Comparison of ENCODE assay signal across 8 cellular contexts in genomic region chr19:11142528-11143171, GRCh38. TPM values are rescaled to one million over a fixed set of nuclear protein-coding genes. Genes with fewer than 3 reads are reported as not detected.
DNase-seq lines count a peak whose midpoint lies in the region; ATAC-seq and TF ChIP-seq lines count a peak whose summit lies in the region.

No MANE protein-coding gene starts in this region.

- peaks cover 6% of the 10 kb centered on the region for H3K27me3 Mint-ChIP-seq in glutamatergic neuron (ENCODE audit: unreplicated experiment)

- H3K36me3 Mint-ChIP-seq in glutamatergic neuron (ENCODE audit: unreplicated experiment), result no peaks in the 10 kb centered on the region

- H3K27ac ChIP-seq in coronary artery, result peak overlapping the region; percentile 96 to 98
- peak overlapping the region; percentile 83 to 92 for H3K27ac ChIP-seq in testis

- no peak overlapping the region for H3K27ac Mint-ChIP-seq in glutamatergic neuron (ENCODE audit: unreplicated experiment)

- no peaks in the 10 kb centered on the region for H3K27me3 ChIP-seq in testis

- no peaks in the 10 kb centered on the region for H3K36me3 ChIP-seq in testis (ENCODE audit: low read depth, missing control alignments)

- no peaks in the 10 kb centered on the region for H3K9me3 ChIP-seq in testis

- WGBS in testis, 2 donors, result 23 to 31% methylated on average over 13 to 17 of the region's 22 CpGs

- peaks cover 39% of the 10 kb centered on the region for H3K4me1 ChIP-seq in testis

- H3K4me1 Mint-ChIP-seq in glutamatergic neuron (ENCODE audit: low read depth, unreplicated experiment), result no peaks in the 10 kb centered on the region

- no peak for TF ChIP-seq POLR2A in testis (IDR thresholded peaks at IDR 0.05)

- ATAC-seq in left lobe of liver, result peak; percentile 53
- ATAC-seq in GM18511 (IDR thresholded peaks at IDR 0.05; ENCODE audit: unreplicated experiment), result no peak

- intact Hi-C loops in testis (cut with DNase I; ENCODE audit: low total_unique reads), result no loop called here

- H3K4me3 ChIP-seq in coronary artery, result peak overlapping the region; percentile 62
- H3K4me3 ChIP-seq in testis, result no peak overlapping the region

- DNase-seq in C1 segment of cervical spinal cord (lab: John Stamatoyannopoulos, UW) (peak in 10 of 14 donors; percentile 14 to 82 (median 42)), NCI-H2196 (lab: John Stamatoyannopoulos, UW; ENCODE audit: unreplicated experiment) (peak; percentile 92), coronary artery (ENCODE audit: low spot score) (peak; percentile 95), left lobe of liver (ENCODE audit: low spot score) (peak; percentile 85), testis (peak; percentile 83), glutamatergic neuron (no peak)
- no peak for DNase-seq in stimulated activated CD4-positive, alpha-beta T cell treated with anti-CD3 and anti-CD28 coated beads, Interleukin-4, amount 100 ng/mL, for 24 hours

- H3K4me3 Mint-ChIP-seq in glutamatergic neuron (ENCODE audit: unreplicated experiment), result no peak overlapping the region

- TF ChIP-seq CTCF in coronary artery (IDR thresholded peaks at IDR 0.05), result no peak
- no peak for TF ChIP-seq CTCF in testis (IDR thresholded peaks at IDR 0.05)
- no peak for TF ChIP-seq CTCF in glutamatergic neuron (IDR thresholded peaks at IDR 0.05; ENCODE audit: partially characterized antibody, unreplicated experiment)

- no peaks in the 10 kb centered on the region for H3K9me3 Mint-ChIP-seq in glutamatergic neuron (ENCODE audit: unreplicated experiment)

RNA-seq across cellular contexts. Expression of gene SPC24, which starts 12.9 kb away (rescaled TPM):
- total RNA-seq in left lobe of liver, result 0.81 TPM
- total RNA-seq in testis, result 1 to 10 TPM; 7.1 to 7.4 TPM
- 5.4 TPM for polyA plus RNA-seq in testis (ENCODE audit: insufficient read depth, low read depth, low replicate concordance)
- total RNA-seq in glutamatergic neuron (ENCODE audit: unreplicated experiment), result 3.8 TPM

RNA-seq across cellular contexts. Expression of gene LDLR, which starts 53.4 kb away (rescaled TPM):
- total RNA-seq in left lobe of liver (12.2 TPM), testis (10 to 100 TPM; 12.5 to 19.0 TPM), glutamatergic neuron (ENCODE audit: unreplicated experiment) (147 TPM)
- 20.1 TPM for polyA plus RNA-seq in testis (ENCODE audit: insufficient read depth, low read depth, low replicate concordance)

RNA-seq across cellular contexts. Expression of gene KANK2, which starts 54.7 kb away (rescaled TPM):
- total RNA-seq in left lobe of liver (61.1 TPM), testis (100 to 1,000 TPM in 1 of 2 donors, 10 to 100 TPM in 1; 98.9 to 161 TPM), glutamatergic neuron (ENCODE audit: unreplicated experiment) (23.0 TPM)
- polyA plus RNA-seq in testis (ENCODE audit: insufficient read depth, low read depth, low replicate concordance), result 77.7 TPM

Comparison
In these comparisons a context has a peak if more than half of its experiments do, and no peak if none do; other contexts are left out.
1. DNase-seq: peak in C1 segment of cervical spinal cord (10 of 14), NCI-H2196 (single experiment), coronary artery (single experiment), left lobe of liver (single experiment) and testis (single experiment); none in glutamatergic neuron (single experiment) and stimulated activated CD4-positive, alpha-beta T cell treated with anti-CD3 and anti-CD28 coated beads, Interleukin-4, amount 100 ng/mL, for 24 hours (single experiment).